9 cellular contexts compared by ENCODE assay signal in the genomic region with DNA sequence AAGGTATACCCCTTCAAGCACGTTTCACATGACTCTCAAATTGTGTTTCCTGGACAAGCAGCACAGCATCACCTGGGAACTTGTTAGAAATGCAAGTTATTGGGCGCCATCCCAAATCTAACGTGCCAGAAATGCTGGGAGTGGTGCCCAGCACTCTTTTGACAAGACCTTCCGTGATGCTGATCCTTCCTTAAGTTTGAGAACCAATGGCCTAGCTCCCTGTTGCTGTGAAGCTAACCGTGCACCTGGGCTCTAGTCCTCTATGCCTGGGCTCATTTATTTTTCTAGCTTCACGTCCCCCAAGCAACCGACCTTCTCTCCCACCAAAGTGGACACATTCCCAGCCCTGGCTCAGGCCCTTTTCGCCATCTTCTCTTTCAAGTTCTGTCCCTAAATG. TPM values are rescaled to one million over a fixed set of nuclear protein-coding genes. Genes with fewer than 3 reads are reported as not detected.
DNase-seq lines count a peak whose midpoint lies in the region; ATAC-seq, FAIRE-seq and TF ChIP-seq lines count a peak whose summit lies in the region.
"Had no signal": no experiment of that assay in that cellular context is flagged by ENCODE, and none has a peak within 500 bp of the region (broad histone marks: within the 10 kb centered on the region; RNA-seq: fewer than 3 reads in every experiment).

No MANE protein-coding gene starts in this region.

- intact Hi-C loops in OCI-LY7 (cut with micrococcal nuclease; ENCODE audit: unreplicated experiment) (loop anchor here (1.0 kb wide), 1 partner anchor 36 kb away; no protein-coding TSS in a partner anchor), sigmoid colon (cut with DNase I) (no loop called here)

- H3K79me2 ChIP-seq in OCI-LY7 (ENCODE audit: insufficient read depth, low read depth, low read length), result peaks cover 5% of the 10 kb centered on the region; the same call in 1 of the 2 replicates

- peak overlapping the region; percentile 61 for H3K27ac ChIP-seq in OCI-LY7 (ENCODE audit: low read depth, low read length, poor library complexity, severe bottlenecking)
- peak overlapping the region in 3 of 4 donors; percentile 4 to 56 (median 24) for H3K27ac ChIP-seq in sigmoid colon

- DNase-seq in GM12864 (ENCODE audit: low read depth), result no peak
- no peak for DNase-seq in OCI-LY7 (ENCODE audit: low spot score)
- DNase-seq in fibroblast of the aortic adventitia (ENCODE audit: low read depth), result peak; percentile 32
- no peak for DNase-seq in sigmoid colon
- DNase-seq in GM19239 (ENCODE audit: insufficient read length, low spot score), result no peak
- DNase-seq in NCI-H2081 (lab: John Stamatoyannopoulos, UW), result no peak
- DNase-seq: Kasumi-1 had no signal

- H3K9me2 ChIP-seq in OCI-LY7 (ENCODE audit: insufficient read depth, low read length), result no peaks in the 10 kb centered on the region

- POLR2A ChIA-PET in OCI-LY7 (lab: Charles Lee), result interaction anchor here (0.6 to 4.4 kb wide), 10 partner anchors 8 to 825 kb away, joined by 3 to 20 read pairs (median 4); a partner anchor contains a TSS

- no peaks in the 10 kb centered on the region for H4K20me1 ChIP-seq in OCI-LY7 (ENCODE audit: insufficient read depth, low read length)

- TF ChIP-seq CTCF in GM12864 (IDR thresholded peaks at IDR 0.05; ENCODE audit: low read depth, low read length, missing control alignments) (no peak), OCI-LY7 (conservative IDR thresholded peaks at IDR 0.05; ENCODE audit: low read length) (0 out of 2 replicates have a peak, but pooled peaks have one; percentile 29), fibroblast of the aortic adventitia (IDR thresholded peaks at IDR 0.05; ENCODE audit: insufficient read depth, low read length) (no peak), sigmoid colon (IDR thresholded peaks at IDR 0.05) (no peak)

- H3K9me3 ChIP-seq in OCI-LY7 (ENCODE audit: low read length), result no peaks in the 10 kb centered on the region
- no peaks in the 10 kb centered on the region for H3K9me3 ChIP-seq in sigmoid colon

- whole genome bisulfite sequencing in sigmoid colon, 2 donors, result 52 to 56% methylated on average over 8 of the region's 8 CpGs

- peaks cover 36% of the 10 kb centered on the region for H3K4me1 ChIP-seq in OCI-LY7 (ENCODE audit: insufficient read depth, low read length, poor library complexity, severe bottlenecking)
- peaks cover 0 to 35% (median 25%) of the 10 kb centered on the region in 4 donors for H3K4me1 ChIP-seq in sigmoid colon

- H2AFZ ChIP-seq in OCI-LY7 (ENCODE audit: low read length), result peak overlapping the region; percentile 42; the same call in 1 of the 2 replicates

- CTCF ChIA-PET in OCI-LY7 (lab: Charles Lee; ENCODE audit: unreplicated experiment), result interaction anchor here (0.6 to 2.5 kb wide), 4 partner anchors 25 to 151 kb away, joined by 4 to 19 read pairs (median 10); no protein-coding TSS in a partner anchor

- FAIRE-seq in GM19239 (lab: Jason Lieb, UNC), result no peak

- ATAC-seq in GM19035 (IDR thresholded peaks at IDR 0.05; ENCODE audit: unreplicated experiment) (no peak), GM18517 (IDR thresholded peaks at IDR 0.05; ENCODE audit: unreplicated experiment) (no peak)

- H3K4me2 ChIP-seq in OCI-LY7 (ENCODE audit: low read length), result peak overlapping the region; percentile 66

- no peaks in the 10 kb centered on the region for H3K27me3 ChIP-seq in sigmoid colon

- BruUV-seq in OCI-LY7 (replicated peaks; lab: Mats Ljungman, UMichigan), result TSS peak; percentile 72

- no peak for TF ChIP-seq POLR2A in sigmoid colon (IDR thresholded peaks at IDR 0.05)

- H3K4me3 ChIP-seq in GM12864 (ENCODE audit: low read depth, low read length) (peak overlapping the region; percentile 39), OCI-LY7 (ENCODE audit: low read depth, low read length, poor library complexity, severe bottlenecking) (peak overlapping the region; percentile 61), fibroblast of the aortic adventitia (ENCODE audit: low read depth, low read length) (no peak overlapping the region), sigmoid colon (peak overlapping the region; percentile 33 to 64 (median 56))

- H3K36me3 ChIP-seq in OCI-LY7 (ENCODE audit: insufficient read depth, low read length), result peaks cover 39% of the 10 kb centered on the region
- H3K36me3 ChIP-seq in sigmoid colon, result peaks cover 0 to 33% (median 6%) of the 10 kb centered on the region in 4 donors

- no peak for TF ChIP-seq EP300 in sigmoid colon (IDR thresholded peaks at IDR 0.05)

RNA-seq across cellular contexts. Expression of a gene that starts 4.3 kb away (rescaled TPM):
- 0.44 and 0.93 TPM in 2 replicates for total RNA-seq in OCI-LY7 (2014; rRNA removed; shearing (Covaris generic))
- total RNA-seq in OCI-LY7 (2022) (3.1 and 3.3 TPM in 2 replicates), fibroblast of the aortic adventitia (ENCODE audit: low replicate concordance) (0.09 TPM in 1 of 2 replicates, not detected in the other), sigmoid colon (1 to 10 TPM in 1 of 4 donors, under 1 TPM in 1, not detected in 2; 0.33 to 1.1 TPM)
- polyA plus RNA-seq in sigmoid colon, result 10 to 100 TPM in 2 of 3 donors, 1 to 10 TPM in 1; 6.0 to 37.1 (median 10.2) TPM

RNA-seq across cellular contexts. Expression of a gene that starts 8.4 kb away (rescaled TPM):
- 4,149 and 4,355 TPM in 2 replicates for total RNA-seq in OCI-LY7 (2014; rRNA removed; shearing (Covaris generic))
- total RNA-seq in OCI-LY7 (2022) (2,707 and 2,775 TPM in 2 replicates), fibroblast of the aortic adventitia (ENCODE audit: low replicate concordance) (894 and 2,421 TPM in 2 replicates), sigmoid colon (1,000 to 10,000 TPM; 2,554 to 3,717 (median 3,009) TPM)
- 1,000 to 10,000 TPM; 1,996 to 3,223 (median 2,310) TPM for polyA plus RNA-seq in sigmoid colon

RNA-seq across cellular contexts. Expression of a gene that starts 16.5 kb away (rescaled TPM):
- total RNA-seq in OCI-LY7 (2014; rRNA removed; shearing (Covaris generic)), result 8.3 and 10.1 TPM in 2 replicates
- total RNA-seq in OCI-LY7 (2022) (8.8 and 10.8 TPM in 2 replicates), fibroblast of the aortic adventitia (ENCODE audit: low replicate concordance) (28.8 and 36.1 TPM in 2 replicates), sigmoid colon (10 to 100 TPM in 2 of 4 donors, 1 to 10 TPM in 2; 8.2 to 28.1 (median 11.0) TPM)
- 10 to 100 TPM in 2 of 3 donors, 1 to 10 TPM in 1; 7.2 to 12.1 (median 10.2) TPM for polyA plus RNA-seq in sigmoid colon

RNA-seq across cellular contexts. Expression of a gene that starts 23.5 kb away (rescaled TPM):
- 1.5 TPM in 1 of 2 replicates, not detected in the other for total RNA-seq in OCI-LY7 (2014; rRNA removed; shearing (Covaris generic))
- total RNA-seq in OCI-LY7 (2022) (not detected in 2 replicates), fibroblast of the aortic adventitia (ENCODE audit: low replicate concordance) (1.2 TPM in 1 of 2 replicates, not detected in the other), sigmoid colon (1 to 10 TPM in 1 of 4 donors, not detected in 3; 1.1 TPM)
- polyA plus RNA-seq in sigmoid colon, result under 1 TPM in 1 of 3 donors, not detected in 2; 0.20 TPM

RNA-seq across cellular contexts. Expression of a gene that starts 24.6 kb away (rescaled TPM):
- total RNA-seq in OCI-LY7 (2014; rRNA removed; shearing (Covaris generic)), result 0.21 and 0.44 TPM in 2 replicates
- 2.0 and 2.7 TPM in 2 replicates for total RNA-seq in OCI-LY7 (2022)
- total RNA-seq in fibroblast of the aortic adventitia (ENCODE audit: low replicate concordance), result 5.2 and 5.4 TPM in 2 replicates
- total RNA-seq in sigmoid colon, result 1 to 10 TPM; 2.7 to 9.4 (median 3.2) TPM
- 1 to 10 TPM in 1 of 3 donors, under 1 TPM in 1, not detected in 1; 0.60 to 2.3 TPM for polyA plus RNA-seq in sigmoid colon
